ENCODE assay signal across 8 cellular contexts in genomic region chr3:50256978-50257890, GRCh38. TPM values are rescaled to one million over a fixed set of nuclear protein-coding genes. Genes with fewer than 3 reads are reported as not detected.
A peak's percentile ranks its signal among the peaks of the same experiment; 100 is the strongest.
DNase-seq lines count a peak whose midpoint lies in the region; ATAC-seq and TF ChIP-seq lines count a peak whose summit lies in the region.
"Had no signal": no experiment of that assay in that cellular context is flagged by ENCODE, and none has a peak within 500 bp of the region (broad histone marks: within the 10 kb centered on the region; RNA-seq: fewer than 3 reads in every experiment).

No MANE protein-coding gene starts in this region.

- H3K9me3 ChIP-seq in mesodermal cell (ENCODE audit: control insufficient read depth, low read length): no peaks in the 10 kb centered on the region

- no peak overlapping the region for H3K4me3 ChIP-seq in mesodermal cell (ENCODE audit: extremely low read depth, insufficient read depth, low read length, poor library complexity, severe bottlenecking)

- H3K36me3 ChIP-seq in mesodermal cell (ENCODE audit: control insufficient read depth, insufficient read depth, low read length): peaks cover 64% of the 10 kb centered on the region

- no peak for TF ChIP-seq EP300 in Ishikawa (IDR thresholded peaks at IDR 0.05; ENCODE audit: borderline replicate concordance)

- H3K27ac ChIP-seq in mesodermal cell (ENCODE audit: low read depth, low read length, severe bottlenecking): peak overlapping the region; percentile 81

- 90 to 92% methylated on average over 16 to 19 of the region's 20 CpGs for WGBS in mesodermal cell (ENCODE audit: insufficient coverage in 2 of 2), 2 experiments

- peak; percentile 72 for TF ChIP-seq RAD21 in Ishikawa (IDR thresholded peaks at IDR 0.05; ENCODE audit: low read depth)

- H3K4me1 ChIP-seq in mesodermal cell (ENCODE audit: control insufficient read depth, insufficient read depth, low read length, poor library complexity, severe bottlenecking): peaks cover 71% of the 10 kb centered on the region

- DNase-seq in ELR (ENCODE audit: low read depth) (peak; percentile 55), astrocyte of the hippocampus (ENCODE audit: low read depth, low spot score) (peak; percentile 65), amniotic stem cell (lab: John Stamatoyannopoulos, UW) (no peak)
- DNase-seq: naive B cell had no signal

- ATAC-seq in HG03354 (IDR thresholded peaks at IDR 0.05; ENCODE audit: poor library complexity, severe bottlenecking, unreplicated experiment) (no peak), GM18873 (IDR thresholded peaks at IDR 0.05; ENCODE audit: low FRiP score, unreplicated experiment) (no peak)

TF ChIP-seq in Ishikawa, 13 proteins besides CTCF, POLR2A, EP300 and RAD21:
- no peak for TF ChIP-seq NFIC (IDR thresholded peaks at IDR 0.05)
- no peak for TF ChIP-seq TEAD4 (IDR thresholded peaks at IDR 0.05)
- TF ChIP-seq, protein P1, sequence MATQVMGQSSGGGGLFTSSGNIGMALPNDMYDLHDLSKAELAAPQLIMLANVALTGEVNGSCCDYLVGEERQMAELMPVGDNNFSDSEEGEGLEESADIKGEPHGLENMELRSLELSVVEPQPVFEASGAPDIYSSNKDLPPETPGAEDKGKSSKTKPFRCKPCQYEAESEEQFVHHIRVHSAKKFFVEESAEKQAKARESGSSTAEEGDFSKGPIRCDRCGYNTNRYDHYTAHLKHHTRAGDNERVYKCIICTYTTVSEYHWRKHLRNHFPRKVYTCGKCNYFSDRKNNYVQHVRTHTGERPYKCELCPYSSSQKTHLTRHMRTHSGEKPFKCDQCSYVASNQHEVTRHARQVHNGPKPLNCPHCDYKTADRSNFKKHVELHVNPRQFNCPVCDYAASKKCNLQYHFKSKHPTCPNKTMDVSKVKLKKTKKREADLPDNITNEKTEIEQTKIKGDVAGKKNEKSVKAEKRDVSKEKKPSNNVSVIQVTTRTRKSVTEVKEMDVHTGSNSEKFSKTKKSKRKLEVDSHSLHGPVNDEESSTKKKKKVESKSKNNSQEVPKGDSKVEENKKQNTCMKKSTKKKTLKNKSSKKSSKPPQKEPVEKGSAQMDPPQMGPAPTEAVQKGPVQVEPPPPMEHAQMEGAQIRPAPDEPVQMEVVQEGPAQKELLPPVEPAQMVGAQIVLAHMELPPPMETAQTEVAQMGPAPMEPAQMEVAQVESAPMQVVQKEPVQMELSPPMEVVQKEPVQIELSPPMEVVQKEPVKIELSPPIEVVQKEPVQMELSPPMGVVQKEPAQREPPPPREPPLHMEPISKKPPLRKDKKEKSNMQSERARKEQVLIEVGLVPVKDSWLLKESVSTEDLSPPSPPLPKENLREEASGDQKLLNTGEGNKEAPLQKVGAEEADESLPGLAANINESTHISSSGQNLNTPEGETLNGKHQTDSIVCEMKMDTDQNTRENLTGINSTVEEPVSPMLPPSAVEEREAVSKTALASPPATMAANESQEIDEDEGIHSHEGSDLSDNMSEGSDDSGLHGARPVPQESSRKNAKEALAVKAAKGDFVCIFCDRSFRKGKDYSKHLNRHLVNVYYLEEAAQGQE (IDR thresholded peaks at IDR 0.05; ENCODE audit: low read depth): no peak
- TF ChIP-seq CEBPB (IDR thresholded peaks at IDR 0.05): no peak
- no peak for TF ChIP-seq TCF12 (IDR thresholded peaks at IDR 0.05; ENCODE audit: low read depth)
- TF ChIP-seq MAX (IDR thresholded peaks at IDR 0.05): no peak
- no peak for TF ChIP-seq EGR1 (IDR thresholded peaks at IDR 0.05)
- TF ChIP-seq FOXM1 (IDR thresholded peaks at IDR 0.05; ENCODE audit: borderline replicate concordance, low read depth): no peak
- no peak for TF ChIP-seq TAF1 (IDR thresholded peaks at IDR 0.05; ENCODE audit: low read depth)
- no peak for TF ChIP-seq CREB1 (IDR thresholded peaks at IDR 0.05; ENCODE audit: low read depth)
- TF ChIP-seq USF1 (IDR thresholded peaks at IDR 0.05): no peak
- TF ChIP-seq YY1 (IDR thresholded peaks at IDR 0.05; ENCODE audit: low read depth): no peak
- TF ChIP-seq ZBTB7A (IDR thresholded peaks at IDR 0.05; ENCODE audit: low read depth): no peak

RNA-seq across cellular contexts. Expression of gene SEMA3B, which starts 11.7 kb away (rescaled TPM):
- 6.8 TPM for polyA plus RNA-seq in mesodermal cell (2013, experiment 1 of 2)
- 6.1 TPM for polyA plus RNA-seq in mesodermal cell (2013, experiment 2 of 2)

RNA-seq across cellular contexts. Expression of gene GNAI2, which starts 21.2 kb away (rescaled TPM):
- polyA plus RNA-seq in mesodermal cell (2013, experiment 1 of 2): 395 TPM
- 323 TPM for polyA plus RNA-seq in mesodermal cell (2013, experiment 2 of 2)

RNA-seq across cellular contexts. Expression of gene LSMEM2, which starts 21.7 kb away (rescaled TPM):
- not detected for polyA plus RNA-seq in mesodermal cell (2013, experiment 1 of 2)
- polyA plus RNA-seq in mesodermal cell (2013, experiment 2 of 2): not detected

RNA-seq across cellular contexts. Expression of gene IFRD2, which starts 35.0 kb away (rescaled TPM):
- 42.2 TPM for polyA plus RNA-seq in mesodermal cell (2013, experiment 1 of 2)
- 33.5 TPM for polyA plus RNA-seq in mesodermal cell (2013, experiment 2 of 2)

RNA-seq across cellular contexts. Expression of gene HYAL3, which starts 42.0 kb away (rescaled TPM):
- 5.5 TPM for polyA plus RNA-seq in mesodermal cell (2013, experiment 1 of 2)
- polyA plus RNA-seq in mesodermal cell (2013, experiment 2 of 2): 4.2 TPM
